10 cellular contexts compared by ENCODE assay signal in the genomic region with DNA sequence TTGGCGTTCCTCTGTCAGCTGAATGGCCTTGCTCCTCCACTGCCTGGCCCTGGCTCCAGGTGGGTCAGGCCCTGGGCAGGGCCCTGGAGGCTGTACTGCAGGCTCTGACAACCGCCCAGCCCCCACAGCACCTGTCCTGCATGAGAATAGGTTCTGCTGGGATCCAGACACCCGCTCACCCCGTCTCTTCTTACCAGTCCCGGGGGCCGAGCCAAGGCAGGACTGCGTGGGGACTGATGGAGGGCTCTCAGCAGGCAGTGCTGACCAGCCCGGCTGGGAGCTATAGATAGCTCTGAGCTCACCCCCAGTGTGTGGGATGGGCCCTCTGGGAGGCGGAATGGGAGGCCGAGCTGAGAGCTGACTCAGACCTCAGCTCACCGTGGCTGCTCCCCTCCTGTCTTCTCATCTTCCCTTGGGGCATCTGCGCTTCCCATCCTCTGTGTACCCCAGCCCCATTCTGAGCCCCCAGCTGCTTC. TPM values are rescaled to one million over a fixed set of nuclear protein-coding genes. Genes with fewer than 3 reads are reported as not detected.
DNase-seq lines count a peak whose midpoint lies in the region; ATAC-seq and TF ChIP-seq lines count a peak whose summit lies in the region.
"Had no signal": no experiment of that assay in that cellular context is flagged by ENCODE, and none has a peak within 500 bp of the region (broad histone marks: within the 10 kb centered on the region; RNA-seq: fewer than 3 reads in every experiment).

No MANE protein-coding gene starts in this region.

- peak; percentile 12 for DNase-seq in RWPE1 (ENCODE audit: low spot score)
- peak; percentile 43 for DNase-seq in fibroblast of the conjunctiva (ENCODE audit: low read depth)
- DNase-seq in omental fat pad (ENCODE audit: low spot score): no peak
- DNase-seq in central memory CD4-positive, alpha-beta T cell: no peak
- DNase-seq in pons (ENCODE audit: low spot score): no peak
- DNase-seq in MV-4-11 (lab: John Stamatoyannopoulos, UW): no peak
- DNase-seq: CD4-positive, CD25-positive, alpha-beta regulatory T cell; NCI-H2081 treated with DMSO at 0.1 percent for 48 hours had no signal

- CTCF ChIA-PET in RWPE1 (lab: Yijun Ruan, JAX): no interaction called here

- H3K27ac ChIP-seq in BLaER1: no peak overlapping the region; the same call in 1 of the 2 replicates
- no peak overlapping the region for H3K27ac ChIP-seq in RWPE1

- peak; percentile 91 for ATAC-seq in omental fat pad (ENCODE audit: low FRiP score)
- no peak for ATAC-seq in HG03196 (IDR thresholded peaks at IDR 0.05; ENCODE audit: unreplicated experiment)

- POLR2A ChIA-PET in RWPE1 (lab: Yijun Ruan, JAX; ENCODE audit: low non-redundant PET): no interaction called here

- peaks cover 64% of the 10 kb centered on the region for H4K20me1 ChIP-seq in BLaER1

- TF ChIP-seq CTCF in RWPE1 (conservative IDR thresholded peaks at IDR 0.05; ENCODE audit: low read depth) (no peak), omental fat pad (IDR thresholded peaks at IDR 0.05) (no peak)

- H3K9ac ChIP-seq in BLaER1: no peak overlapping the region

- peaks cover 60% of the 10 kb centered on the region for H3K36me3 ChIP-seq in BLaER1

- no peaks in the 10 kb centered on the region for H3K27me3 ChIP-seq in BLaER1

- peaks cover 38% of the 10 kb centered on the region for H3K4me1 ChIP-seq in BLaER1

- no peaks in the 10 kb centered on the region for H3K9me3 ChIP-seq in BLaER1

- no peak overlapping the region for H3K4me3 ChIP-seq in BLaER1

- H3K4me2 ChIP-seq in BLaER1: peak overlapping the region; percentile 9; the same call in 1 of the 2 replicates

RNA-seq across cellular contexts. Expression of gene TEAD4, which starts 39.6 kb away (rescaled TPM):
- total RNA-seq in omental fat pad: 10 to 100 TPM; 14.5 to 79.3 (median 17.0) TPM
- total RNA-seq: CD4-positive, CD25-positive, alpha-beta regulatory T cell had no signal

Comparison
In these comparisons a context has a peak if more than half of its experiments do, and no peak if none do; other contexts are left out.
1. DNase-seq: peak in RWPE1 (single experiment) and fibroblast of the conjunctiva (single experiment); none in omental fat pad (single experiment), central memory CD4-positive, alpha-beta T cell (single experiment), pons (single experiment) and MV-4-11 (single experiment).